In the genomic region with DNA sequence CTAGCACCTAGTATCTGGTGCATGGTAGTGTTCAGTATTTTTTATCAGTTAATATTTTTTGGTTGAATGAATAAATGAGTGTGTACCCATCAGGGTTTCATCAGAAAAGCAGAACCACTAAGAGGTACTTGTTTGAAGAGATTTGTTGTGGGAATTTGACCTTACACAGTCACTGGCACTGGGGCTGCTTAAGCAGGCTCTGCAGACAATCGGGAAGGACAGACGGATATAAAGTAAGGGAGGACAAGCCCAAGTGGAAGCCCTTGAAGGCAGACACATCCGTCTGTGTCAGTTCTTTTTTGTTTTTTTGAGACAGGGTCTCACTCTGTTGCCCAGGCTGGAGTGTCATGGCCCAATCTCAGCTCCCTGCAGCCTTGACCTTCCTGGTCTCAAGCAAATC, we compare ENCODE assay signal across 16 cellular contexts. TPM values are rescaled to one million over a fixed set of nuclear protein-coding genes. Genes with fewer than 3 reads are reported as not detected.
DNase-seq lines count a peak whose midpoint lies in the region; ATAC-seq and TF ChIP-seq lines count a peak whose summit lies in the region.
"Had no signal": no experiment of that assay in that cellular context is flagged by ENCODE, and none has a peak within 500 bp of the region (broad histone marks: within the 10 kb centered on the region; RNA-seq: fewer than 3 reads in every experiment).

No MANE protein-coding gene starts in this region.

- H3K36me3 ChIP-seq in heart right ventricle = peaks cover 0 to 67% (median 28%) of the 10 kb centered on the region in 9 donors

- TF ChIP-seq CTCF in heart right ventricle (IDR thresholded peaks at IDR 0.05) = no peak
- TF ChIP-seq CTCF in chondrocyte (IDR thresholded peaks at IDR 0.05) = no peak

- ATAC-seq in Right ventricle myocardium superior (ENCODE audit: poor library complexity) (no peak), heart right ventricle (no peak), sciatic nerve (no peak)

- H3K9me3 ChIP-seq in heart right ventricle = no peaks in the 10 kb centered on the region

- H3K4me3 ChIP-seq in heart right ventricle = no peak overlapping the region
- H3K4me3 ChIP-seq: BLaER1 treated with 17β-estradiol and CSF1 and Interleukin-3, amounts not matched to agents 10 nM and 100 nM had no signal

- DNase-seq in Right ventricle myocardium superior = peak; percentile 1
- no peak for DNase-seq in heart right ventricle
- DNase-seq in chondrocyte (ENCODE audit: low spot score) = peak; percentile 9
- DNase-seq in sciatic nerve (ENCODE audit: low spot score) = peak; percentile 3
- DNase-seq in activated CD4-positive, CD25-positive, alpha-beta regulatory T cell treated with anti-CD3 and anti-CD28 coated beads, Interleukin-2, amount 50 U/mL, for 72 hours = no peak
- DNase-seq in activated T-helper 1 cell treated with anti-CD3 and anti-CD28 coated beads, Interleukin-12 subunit alpha, Interleukin-12 subunit beta, Interleukin-2, Interleukin-4 antibody, amounts not matched to agents 30 ng/mL and 10 ng/mL and 1 ng/mL, durations not matched to agents 14 hours and 24 hours and 36 hours (ENCODE audit: low spot score) = no peak
- no peak for DNase-seq in activated CD4-positive, alpha-beta T cell treated with anti-CD3 and anti-CD28 coated beads, Interleukin-2, amount 50 U/mL, for 1 hour
- DNase-seq: ACHN; Calu3; CD4-positive, alpha-beta T cell; DMS 273 treated with DMSO at 0.1 percent for 48 hours; GF-D8; HCEC 1CT; HFFc6 had no signal

- no peaks in the 10 kb centered on the region for H3K27me3 ChIP-seq in heart right ventricle
- H3K27me3 ChIP-seq: BLaER1 treated with 17β-estradiol and CSF1 and Interleukin-3, amounts not matched to agents 10 nM and 100 nM had no signal

- no peak overlapping the region for H3K27ac Mint-ChIP-seq in chondrocyte (ENCODE audit: unreplicated experiment)
- no peak overlapping the region for H3K27ac Mint-ChIP-seq in activated T-helper 1 cell treated with anti-CD3 and anti-CD28 coated beads, Interleukin-12 subunit alpha, Interleukin-12 subunit beta, Interleukin-2, Interleukin-4 antibody, amounts not matched to agents 30 ng/mL and 10 ng/mL and 1 ng/mL, durations not matched to agents 14 hours and 24 hours and 36 hours
- H3K27ac Mint-ChIP-seq: CD4-positive, alpha-beta T cell; HFFc6 had no signal

- no peak overlapping the region for H3K27ac ChIP-seq in heart right ventricle
- H3K27ac ChIP-seq: BLaER1 treated with 17β-estradiol and CSF1 and Interleukin-3, amounts not matched to agents 10 nM and 100 nM; HL-60 had no signal

- H3K4me1 Mint-ChIP-seq in chondrocyte (ENCODE audit: low read depth) = peaks cover 6% of the 10 kb centered on the region
- H3K4me1 Mint-ChIP-seq in activated T-helper 1 cell treated with anti-CD3 and anti-CD28 coated beads, Interleukin-12 subunit alpha, Interleukin-12 subunit beta, Interleukin-2, Interleukin-4 antibody, amounts not matched to agents 30 ng/mL and 10 ng/mL and 1 ng/mL, durations not matched to agents 14 hours and 24 hours and 36 hours (ENCODE audit: low read depth) = no peaks in the 10 kb centered on the region

- H3K27me3 Mint-ChIP-seq in chondrocyte (ENCODE audit: low read depth) = no peaks in the 10 kb centered on the region
- H3K27me3 Mint-ChIP-seq in activated T-helper 1 cell treated with anti-CD3 and anti-CD28 coated beads, Interleukin-12 subunit alpha, Interleukin-12 subunit beta, Interleukin-2, Interleukin-4 antibody, amounts not matched to agents 30 ng/mL and 10 ng/mL and 1 ng/mL, durations not matched to agents 14 hours and 24 hours and 36 hours (ENCODE audit: insufficient read depth) = peaks cover 3% of the 10 kb centered on the region
- H3K27me3 Mint-ChIP-seq: CD4-positive, alpha-beta T cell had no signal

- WGBS in heart right ventricle, 2 donors = 90 to 92% methylated on average over 3 of the region's 3 CpGs

- H3K4me1 ChIP-seq in heart right ventricle = peaks cover 5 to 41% (median 24%) of the 10 kb centered on the region in 9 donors

- peaks cover 32% of the 10 kb centered on the region for H3K36me3 Mint-ChIP-seq in chondrocyte (ENCODE audit: low read depth)
- H3K36me3 Mint-ChIP-seq in activated T-helper 1 cell treated with anti-CD3 and anti-CD28 coated beads, Interleukin-12 subunit alpha, Interleukin-12 subunit beta, Interleukin-2, Interleukin-4 antibody, amounts not matched to agents 30 ng/mL and 10 ng/mL and 1 ng/mL, durations not matched to agents 14 hours and 24 hours and 36 hours (ENCODE audit: low read depth) = peaks cover 4% of the 10 kb centered on the region

- H3K9me3 Mint-ChIP-seq in chondrocyte (ENCODE audit: low read depth) = no peaks in the 10 kb centered on the region
- H3K9me3 Mint-ChIP-seq in activated T-helper 1 cell treated with anti-CD3 and anti-CD28 coated beads, Interleukin-12 subunit alpha, Interleukin-12 subunit beta, Interleukin-2, Interleukin-4 antibody, amounts not matched to agents 30 ng/mL and 10 ng/mL and 1 ng/mL, durations not matched to agents 14 hours and 24 hours and 36 hours = no peaks in the 10 kb centered on the region
- H3K9me3 Mint-ChIP-seq: CD4-positive, alpha-beta T cell; HFFc6 had no signal

- intact Hi-C loops in Right ventricle myocardium superior (cut with DNase I) = no loop called here
- intact Hi-C loops in heart right ventricle (cut with DNase I) = loop anchor here in 3 of 10 donors (5.0 kb wide), 2 partner anchors 33 to 38 kb away; no protein-coding TSS in a partner anchor
- intact Hi-C loops in sciatic nerve (cut with DNase I) = no loop called here
- intact Hi-C loops in activated T-helper 1 cell treated with anti-CD3 and anti-CD28 coated beads, Interleukin-12 subunit alpha, Interleukin-12 subunit beta, Interleukin-2, Interleukin-4 antibody, amounts not matched to agents 30 ng/mL and 10 ng/mL and 1 ng/mL, durations not matched to agents 14 hours and 24 hours and 36 hours (cut with micrococcal nuclease) = no loop called here

- H3K4me3 Mint-ChIP-seq in chondrocyte (ENCODE audit: unreplicated experiment) = no peak overlapping the region
- no peak overlapping the region for H3K4me3 Mint-ChIP-seq in activated T-helper 1 cell treated with anti-CD3 and anti-CD28 coated beads, Interleukin-12 subunit alpha, Interleukin-12 subunit beta, Interleukin-2, Interleukin-4 antibody, amounts not matched to agents 30 ng/mL and 10 ng/mL and 1 ng/mL, durations not matched to agents 14 hours and 24 hours and 36 hours
- H3K4me3 Mint-ChIP-seq: CD4-positive, alpha-beta T cell; HFFc6 had no signal

RNA-seq across cellular contexts. Expression of a gene that starts 38.7 kb away (rescaled TPM):
- total RNA-seq in Right ventricle myocardium superior = 51.9 TPM
- total RNA-seq in heart right ventricle = 10 to 100 TPM; 24.8 to 70.4 (median 52.8) TPM
- polyA plus RNA-seq in heart right ventricle = 100 to 1,000 TPM in 1 of 2 donors, 10 to 100 TPM in 1; 52.3 to 109 TPM
- total RNA-seq in chondrocyte = 54.7 to 62.1 TPM (median 60.7 TPM) in 3 replicates
- 554 TPM for total RNA-seq in sciatic nerve
- total RNA-seq in activated T-helper 1 cell treated with anti-CD3 and anti-CD28 coated beads, Interleukin-12 subunit alpha, Interleukin-12 subunit beta, Interleukin-2, Interleukin-4 antibody, amounts not matched to agents 30 ng/mL and 10 ng/mL and 1 ng/mL, durations not matched to agents 14 hours and 24 hours and 36 hours = 47.4 and 50.9 TPM in 2 replicates

Comparison
In these comparisons a context has a peak if more than half of its experiments do, and no peak if none do; other contexts are left out.
1. DNase-seq: peak in Right ventricle myocardium superior (single experiment), chondrocyte (single experiment) and sciatic nerve (single experiment); none in heart right ventricle (0 of 2), activated CD4-positive, CD25-positive, alpha-beta regulatory T cell treated with anti-CD3 and anti-CD28 coated beads, Interleukin-2, amount 50 U/mL, for 72 hours (single experiment), activated T-helper 1 cell treated with anti-CD3 and anti-CD28 coated beads, Interleukin-12 subunit alpha, Interleukin-12 subunit beta, Interleukin-2, Interleukin-4 antibody, amounts not matched to agents 30 ng/mL and 10 ng/mL and 1 ng/mL, durations not matched to agents 14 hours and 24 hours and 36 hours (single experiment) and activated CD4-positive, alpha-beta T cell treated with anti-CD3 and anti-CD28 coated beads, Interleukin-2, amount 50 U/mL, for 1 hour (single experiment).